ENCODE assay signal across 25 cellular contexts in genomic region chr18:74945774-74946545, GRCh38.
DNase-seq lines count a peak whose midpoint lies in the region; ATAC-seq and TF ChIP-seq lines count a peak whose summit lies in the region.
"Had no signal": no experiment of that assay in that cellular context is flagged by ENCODE, and none has a peak within 500 bp of the region (broad histone marks: within the 10 kb centered on the region; RNA-seq: fewer than 3 reads in every experiment).

No MANE protein-coding gene starts in this region.

- H3F3A ChIP-seq in PC-3 (ENCODE audit: low read length, unreplicated experiment), result no peaks in the 10 kb centered on the region

- DNase-seq in ELR (ENCODE audit: low read depth), result peak; percentile 72
- peak; percentile 50 for DNase-seq in PC-3
- DNase-seq in endodermal cell, result no peak
- DNase-seq in osteoblast (ENCODE audit: insufficient read length, low spot score, missing footprints), result no peak
- no peak for DNase-seq in activated naive CD8-positive, alpha-beta T cell treated with anti-CD3 and anti-CD28 coated beads for 36 hours
- no peak for DNase-seq in activated CD4-positive, alpha-beta T cell treated with anti-CD3 and anti-CD28 coated beads for 4 hours
- no peak for DNase-seq in putamen (ENCODE audit: low spot score)
- DNase-seq in CD1c-positive myeloid dendritic cell (ENCODE audit: extremely low spot score), result no peak
- DNase-seq: activated B cell treated with CpG ODN at 0.5 μM for 24 hours; activated CD8-positive, alpha-beta T cell treated with anti-CD3 and anti-CD28 coated beads for 36 hours; activated naive CD4-positive, alpha-beta T cell treated with Interleukin-2 at 50 U/mL for 16 hours; AML-193; CD8-positive, alpha-beta memory T cell; erythroblast; mammary epithelial cell; NCI-H1417 treated with DMSO at 0.1 percent for 48 hours; NCI-H510A treated with DMSO at 0.1 percent for 48 hours; RPMI8226; stimulated activated CD4-positive, alpha-beta T cell treated with anti-CD3 and anti-CD28 coated beads, Interleukin-4, amount 100 ng/mL, for 1 hour; stimulated activated naive CD4-positive, alpha-beta T cell treated with Interleukin-2 at 50 U/mL for 16 hours; T1000 had no signal

- CTCF ChIA-PET in PC-3 (lab: Charles Lee), result no interaction called here

- no peaks in the 10 kb centered on the region for H3K36me3 ChIP-seq in PC-3 (ENCODE audit: low read depth, low read length)
- no peaks in the 10 kb centered on the region for H3K36me3 ChIP-seq in endodermal cell (ENCODE audit: control insufficient read depth, insufficient read depth, low read length)
- no peaks in the 10 kb centered on the region for H3K36me3 ChIP-seq in osteoblast (ENCODE audit: insufficient read depth, low read length)
- H3K36me3 ChIP-seq: thoracic aorta had no signal

- H3K9me3 ChIP-seq in PC-3 (ENCODE audit: low read length), result no peaks in the 10 kb centered on the region
- no peaks in the 10 kb centered on the region for H3K9me3 ChIP-seq in endodermal cell (ENCODE audit: control insufficient read depth, low read length)
- H3K9me3 ChIP-seq in osteoblast (ENCODE audit: low read depth, low read length), result no peaks in the 10 kb centered on the region
- H3K9me3 ChIP-seq: thoracic aorta had no signal

- H3K9me2 ChIP-seq in PC-3 (replicated peaks; ENCODE audit: low read length), result no peaks in the 10 kb centered on the region

- H3K79me2 ChIP-seq in PC-3 (ENCODE audit: low read length), result no peaks in the 10 kb centered on the region
- no peaks in the 10 kb centered on the region for H3K79me2 ChIP-seq in osteoblast (ENCODE audit: insufficient read depth, low read length)

- BruUV-seq in PC-3 (replicated peaks; lab: Mats Ljungman, UMichigan), result no TSS peak

- peak overlapping the region; percentile 43 for H3K27ac Mint-ChIP-seq in endodermal cell
- no peak overlapping the region for H3K27ac Mint-ChIP-seq in activated naive CD8-positive, alpha-beta T cell treated with anti-CD3 and anti-CD28 coated beads for 36 hours
- H3K27ac Mint-ChIP-seq: activated B cell treated with CpG ODN at 0.5 μM for 24 hours; activated CD8-positive, alpha-beta T cell treated with anti-CD3 and anti-CD28 coated beads for 36 hours; IgD-negative memory B cell had no signal

- TF ChIP-seq CTCF in PC-3 (conservative IDR thresholded peaks at IDR 0.05; ENCODE audit: low read depth, low read length) (no peak), endodermal cell (conservative IDR thresholded peaks at IDR 0.05) (no peak), osteoblast (IDR thresholded peaks at IDR 0.05; ENCODE audit: extremely low read depth, low read depth, low read length) (no peak)

- H3K4me3 ChIP-seq in PC-3 (ENCODE audit: low read length) (no peak overlapping the region; the same call in 1 of the 2 replicates), endodermal cell (ENCODE audit: low read length) (no peak overlapping the region), osteoblast (ENCODE audit: insufficient read depth, low read length) (no peak overlapping the region)
- H3K4me3 ChIP-seq: GM12878, thoracic aorta had no signal

- H3K27me3 Mint-ChIP-seq in endodermal cell (ENCODE audit: insufficient read depth), result no peaks in the 10 kb centered on the region
- H3K27me3 Mint-ChIP-seq in activated naive CD8-positive, alpha-beta T cell treated with anti-CD3 and anti-CD28 coated beads for 36 hours, result no peaks in the 10 kb centered on the region
- H3K27me3 Mint-ChIP-seq: activated B cell treated with CpG ODN at 0.5 μM for 24 hours; activated CD8-positive, alpha-beta T cell treated with anti-CD3 and anti-CD28 coated beads for 36 hours; CD8-positive, alpha-beta memory T cell; IgD-negative memory B cell had no signal

- H3K27ac ChIP-seq in PC-3 (ENCODE audit: low read length), result peak overlapping the region; percentile 66
- no peak overlapping the region for H3K27ac ChIP-seq in endodermal cell (ENCODE audit: low read depth, low read length)
- peak overlapping the region; percentile 45 for H3K27ac ChIP-seq in osteoblast (ENCODE audit: low read depth, low read length)
- H3K27ac ChIP-seq: HL-60, thoracic aorta had no signal

- 92% methylated on average over 3 to 6 of the region's 7 CpGs for WGBS in endodermal cell (ENCODE audit: insufficient coverage in 1 of 2, insufficient read length in 1 of 2), 2 experiments

- H3K4me2 ChIP-seq in PC-3 (ENCODE audit: low read length), result peak overlapping the region; percentile 83
- H3K4me2 ChIP-seq in osteoblast (ENCODE audit: insufficient read depth, low read length), result no peak overlapping the region

- intact Hi-C loops in PC-3 (cut with micrococcal nuclease), result loop anchor here (5.0 kb wide), 1 partner anchor 139 kb away; no protein-coding TSS in a partner anchor

- H4K20me1 ChIP-seq in PC-3 (ENCODE audit: low read length), result no peaks in the 10 kb centered on the region
- no peaks in the 10 kb centered on the region for H4K20me1 ChIP-seq in osteoblast (ENCODE audit: insufficient read depth, low read length)

- POLR2A ChIA-PET in PC-3 (lab: Charles Lee; ENCODE audit: unreplicated experiment), result no interaction called here

- ATAC-seq in PC-3, result peak; percentile 29
- ATAC-seq: activated CD8-positive, alpha-beta T cell treated with anti-CD3 and anti-CD28 coated beads for 36 hours had no signal

- H2AFZ ChIP-seq in PC-3 (ENCODE audit: low read length) (0 out of 2 replicates have a peak overlapping the region, but pooled peaks have one; percentile 15), osteoblast (ENCODE audit: low read length) (no peak overlapping the region)

- H3K4me1 Mint-ChIP-seq in endodermal cell, result peaks cover 25% of the 10 kb centered on the region
- H3K4me1 Mint-ChIP-seq in activated naive CD8-positive, alpha-beta T cell treated with anti-CD3 and anti-CD28 coated beads for 36 hours, result peaks cover 19% of the 10 kb centered on the region

- H3K36me3 Mint-ChIP-seq in endodermal cell (ENCODE audit: low read depth), result no peaks in the 10 kb centered on the region
- H3K36me3 Mint-ChIP-seq in activated naive CD8-positive, alpha-beta T cell treated with anti-CD3 and anti-CD28 coated beads for 36 hours, result no peaks in the 10 kb centered on the region

- H3K27me3 ChIP-seq in PC-3 (ENCODE audit: low read length) (no peaks in the 10 kb centered on the region), endodermal cell (ENCODE audit: control insufficient read depth, insufficient read depth, low read length, poor library complexity, severe bottlenecking) (no peaks in the 10 kb centered on the region), osteoblast (ENCODE audit: insufficient read depth, low read length) (no peaks in the 10 kb centered on the region)

- no peak overlapping the region for H3K4me3 Mint-ChIP-seq in endodermal cell
- H3K4me3 Mint-ChIP-seq in activated naive CD8-positive, alpha-beta T cell treated with anti-CD3 and anti-CD28 coated beads for 36 hours, result no peak overlapping the region
- H3K4me3 Mint-ChIP-seq: activated B cell treated with CpG ODN at 0.5 μM for 24 hours; activated CD8-positive, alpha-beta T cell treated with anti-CD3 and anti-CD28 coated beads for 36 hours; CD8-positive, alpha-beta memory T cell; IgD-negative memory B cell had no signal

- H3K9me3 Mint-ChIP-seq in endodermal cell, result no peaks in the 10 kb centered on the region
- H3K9me3 Mint-ChIP-seq in activated naive CD8-positive, alpha-beta T cell treated with anti-CD3 and anti-CD28 coated beads for 36 hours, result no peaks in the 10 kb centered on the region
- H3K9me3 Mint-ChIP-seq: activated B cell treated with CpG ODN at 0.5 μM for 24 hours; activated CD8-positive, alpha-beta T cell treated with anti-CD3 and anti-CD28 coated beads for 36 hours; CD8-positive, alpha-beta memory T cell; IgD-negative memory B cell had no signal

- H3K9ac ChIP-seq in PC-3 (ENCODE audit: low read length) (no peak overlapping the region; the same call in 1 of the 2 replicates), endodermal cell (ENCODE audit: extremely low read depth, low read length, poor library complexity, severe bottlenecking) (no peak overlapping the region)

- peaks cover 58% of the 10 kb centered on the region for H3K4me1 ChIP-seq in PC-3 (ENCODE audit: insufficient read depth, low read length)
- no peaks in the 10 kb centered on the region for H3K4me1 ChIP-seq in endodermal cell (ENCODE audit: control insufficient read depth, insufficient read depth, low read length)
- H3K4me1 ChIP-seq in osteoblast (ENCODE audit: insufficient read depth, low read length), result peaks cover 22% of the 10 kb centered on the region

Comparison
In these comparisons a context has a peak if more than half of its experiments do, and no peak if none do; other contexts are left out.
1. DNase-seq: peak in ELR (single experiment) and PC-3 (single experiment); none in endodermal cell (single experiment), osteoblast (single experiment), activated naive CD8-positive, alpha-beta T cell treated with anti-CD3 and anti-CD28 coated beads for 36 hours (single experiment), activated CD4-positive, alpha-beta T cell treated with anti-CD3 and anti-CD28 coated beads for 4 hours (0 of 2), putamen (single experiment) and CD1c-positive myeloid dendritic cell (single experiment).